8 cellular contexts compared by ENCODE assay signal in genomic region chr22:31943976-31944699, GRCh38. TPM values are rescaled to one million over a fixed set of nuclear protein-coding genes. Genes with fewer than 3 reads are reported as not detected.
A peak's percentile ranks its signal among the peaks of the same experiment; 100 is the strongest.
DNase-seq lines count a peak whose midpoint lies in the region; ATAC-seq and TF ChIP-seq lines count a peak whose summit lies in the region.

YWHAH (plus strand) TSS chr22:31944535; CDS start chr22:31944734, 199 bp downstream.

- H3K36me3 Mint-ChIP-seq in activated CD4-positive, alpha-beta T cell treated with anti-CD3 and anti-CD28 coated beads, Interleukin-2, amount 10 ng/mL, durations not matched to agents 24 days and 14 days (ENCODE audit: low read depth): peaks cover 13% of the 10 kb centered on the region

- peaks cover 21% of the 10 kb centered on the region for H3K4me1 Mint-ChIP-seq in activated CD4-positive, alpha-beta T cell treated with anti-CD3 and anti-CD28 coated beads, Interleukin-2, amount 10 ng/mL, durations not matched to agents 24 days and 14 days

- H3K27ac Mint-ChIP-seq in activated CD4-positive, alpha-beta T cell treated with anti-CD3 and anti-CD28 coated beads, Interleukin-2, amount 10 ng/mL, durations not matched to agents 24 days and 14 days: peak within 1 kb of the TSS; percentile 98

- no peaks in the 10 kb centered on the region for H3K9me3 Mint-ChIP-seq in activated CD4-positive, alpha-beta T cell treated with anti-CD3 and anti-CD28 coated beads, Interleukin-2, amount 10 ng/mL, durations not matched to agents 24 days and 14 days

- H3K4me3 ChIP-seq in coronary artery: peak within 1 kb of the TSS; percentile 71

- peak within 1 kb of the TSS; percentile 90 to 99 for H3K27ac ChIP-seq in coronary artery

- H3K4me3 Mint-ChIP-seq in activated CD4-positive, alpha-beta T cell treated with anti-CD3 and anti-CD28 coated beads, Interleukin-2, amount 10 ng/mL, durations not matched to agents 24 days and 14 days: no peak within 1 kb of the TSS

- TF ChIP-seq CTCF in coronary artery (IDR thresholded peaks at IDR 0.05): no peak

- intact Hi-C loops in activated CD4-positive, alpha-beta T cell treated with anti-CD3 and anti-CD28 coated beads, Interleukin-2, amount 10 ng/mL, durations not matched to agents 24 days and 14 days (cut with micrococcal nuclease): loop anchor here (1.0 kb wide), 2 partner anchors 194 to 282 kb away; partner anchors contain the start of genes PISD and PRR14L

- H3K27me3 Mint-ChIP-seq in activated CD4-positive, alpha-beta T cell treated with anti-CD3 and anti-CD28 coated beads, Interleukin-2, amount 10 ng/mL, durations not matched to agents 24 days and 14 days: no peaks in the 10 kb centered on the region

- DNase-seq in AML-193 (lab: John Stamatoyannopoulos, UW) (peak; percentile 89), NCI-H510A treated with DMSO at 0.1 percent for 48 hours (lab: John Stamatoyannopoulos, UW) (peak; percentile 76), coronary artery (ENCODE audit: low spot score) (peak; percentile 94), left lobe of liver (ENCODE audit: low spot score) (peak; percentile 97)
- peak; percentile 96 for DNase-seq in activated CD4-positive, alpha-beta T cell treated with anti-CD3 and anti-CD28 coated beads, Interleukin-2, amount 10 ng/mL, durations not matched to agents 24 days and 14 days
- DNase-seq in stimulated activated CD4-positive, alpha-beta T cell treated with anti-CD3 and anti-CD28 coated beads, Interleukin-2, amount 100 ng/mL, for 24 hours: peak; percentile 90 to 96

- ATAC-seq in GM19043 (IDR thresholded peaks at IDR 0.05; ENCODE audit: low read depth, unreplicated experiment) (peak; percentile 58), HG03354 (IDR thresholded peaks at IDR 0.05; ENCODE audit: poor library complexity, severe bottlenecking, unreplicated experiment) (peak; percentile 70), left lobe of liver (peak; percentile 91)

RNA-seq across cellular contexts. Expression of gene YWHAH, which starts in this region (rescaled TPM):
- total RNA-seq in activated CD4-positive, alpha-beta T cell treated with anti-CD3 and anti-CD28 coated beads, Interleukin-2, amount 10 ng/mL, durations not matched to agents 24 days and 14 days: 138 and 141 TPM in 2 replicates
- total RNA-seq in left lobe of liver: 40.2 TPM

Comparison
In these comparisons a context has a peak if more than half of its experiments do, and no peak if none do; other contexts are left out.
1. Peak in every context shown above with its lines: DNase-seq, ATAC-seq, H3K4me3 ChIP-seq and H3K27ac ChIP-seq.